ENCODE assay signal across 1 cellular context in the genomic region with DNA sequence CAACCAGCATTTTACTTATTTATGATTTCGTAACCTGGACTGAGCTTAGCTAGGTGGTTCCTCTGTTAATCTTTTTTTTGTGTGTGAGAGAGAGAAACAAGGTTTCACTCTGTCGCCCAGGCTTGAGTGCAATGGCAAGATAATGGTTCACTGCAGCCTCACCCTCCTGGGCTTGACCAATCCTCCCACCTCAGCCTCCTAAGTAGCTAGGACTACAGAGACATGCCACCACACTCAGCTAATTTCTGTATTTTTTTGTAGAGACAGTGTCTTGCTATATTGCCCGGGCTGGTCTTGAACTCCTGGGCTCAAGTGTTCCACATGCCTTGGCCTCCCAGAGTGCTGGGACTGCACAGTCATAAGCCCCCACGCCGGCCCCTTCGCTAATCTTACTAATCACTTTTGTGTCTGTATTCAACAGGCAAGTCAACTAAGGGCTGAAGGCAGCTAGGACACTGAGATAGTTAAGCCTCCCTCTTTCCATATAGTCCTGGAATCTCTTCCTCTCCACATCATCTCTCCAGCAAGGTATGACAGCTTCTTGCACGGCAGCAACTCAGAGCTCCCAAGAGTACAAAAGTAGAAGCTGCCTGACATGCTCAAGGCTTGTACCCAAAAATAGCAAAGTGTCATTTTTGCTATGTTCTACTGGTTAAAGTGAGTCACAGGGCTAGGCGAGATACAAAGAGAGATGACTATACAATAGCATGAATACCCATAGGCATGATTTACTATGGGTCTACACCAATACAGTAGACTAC.
TF ChIP-seq lines count a peak whose summit lies in the region.

No MANE protein-coding gene starts in this region.

TF ChIP-seq in SK-N-SH, 30 proteins besides CTCF, POLR2A, EP300 and RAD21 (continued from another document):
- no peak for TF ChIP-seq FOSL2 (IDR thresholded peaks at IDR 0.05; ENCODE audit: borderline replicate concordance, low read depth)
- TF ChIP-seq RFX5 (IDR thresholded peaks at IDR 0.05; ENCODE audit: low read length): no peak
